Comparison of ENCODE assay signal across 30 cellular contexts in the genomic region with DNA sequence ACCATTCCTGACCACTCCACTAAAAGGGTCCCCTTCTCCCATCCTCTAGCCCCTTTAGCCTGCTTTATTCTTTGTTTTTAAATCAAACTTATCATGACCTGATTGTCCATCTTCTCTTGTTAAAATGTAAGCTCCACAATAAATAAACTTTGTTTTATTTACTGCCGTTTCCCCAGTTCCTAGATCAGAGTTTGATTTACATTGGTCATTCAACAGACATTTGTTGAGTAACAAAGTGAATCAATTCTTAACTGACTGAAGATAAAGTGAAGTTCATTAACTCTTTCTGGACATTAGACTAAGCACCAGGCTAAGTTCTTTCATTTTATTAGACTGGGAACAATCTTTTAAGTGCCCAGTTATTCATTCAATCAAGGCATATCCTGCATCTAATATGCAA.
"Had no signal": no experiment of that assay in that cellular context is flagged by ENCODE, and none has a peak within 500 bp of the region (broad histone marks: within the 10 kb centered on the region; RNA-seq: fewer than 3 reads in every experiment).

No MANE protein-coding gene starts in this region.

- H3K9me3 ChIP-seq: heart right ventricle, lower lobe of right lung, mucosa of descending colon, pancreas, prostate gland, sigmoid colon, testis, thyroid gland, transverse colon, upper lobe of right lung had no signal

- H3K4me3 Mint-ChIP-seq: naive thymus-derived CD4-positive, alpha-beta T cell; natural killer cell treated with Interleukin-12 subunit alpha and Interleukin-12 subunit beta and Interleukin-15 and Interleukin-18, amount 100 ng/mL, for 72 hours; stimulated activated memory B cell treated with anti-CD40 and anti-IgM and Interleukin-4, amounts not matched to agents 10 μg/mL and 1 μg/mL and 100 μg/mL, for 72 hours; stimulated activated naive CD8-positive, alpha-beta T cell treated with anti-CD3 and anti-CD28 coated beads, Interleukin-15, amount 100 ng/mL, for 72 hours had no signal

- ATAC-seq: heart right ventricle; left ventricle myocardium superior; lower lobe of right lung; mucosa of descending colon; naive thymus-derived CD4-positive, alpha-beta T cell; natural killer cell treated with Interleukin-12 subunit alpha and Interleukin-12 subunit beta and Interleukin-15 and Interleukin-18, amount 100 ng/mL, for 72 hours; pancreas; right cardiac atrium; stimulated activated memory B cell treated with anti-CD40 and anti-IgM and Interleukin-4, amounts not matched to agents 10 μg/mL and 1 μg/mL and 100 μg/mL, for 72 hours; stimulated activated naive CD8-positive, alpha-beta T cell treated with anti-CD3 and anti-CD28 coated beads, Interleukin-15, amount 100 ng/mL, for 72 hours; upper lobe of right lung had no signal

- H3K9me3 Mint-ChIP-seq: stimulated activated memory B cell treated with anti-CD40 and anti-IgM and Interleukin-4, amounts not matched to agents 10 μg/mL and 1 μg/mL and 100 μg/mL, for 72 hours; stimulated activated naive CD8-positive, alpha-beta T cell treated with anti-CD3 and anti-CD28 coated beads, Interleukin-15, amount 100 ng/mL, for 72 hours had no signal

- H3K4me1 Mint-ChIP-seq: naive thymus-derived CD4-positive, alpha-beta T cell; stimulated activated memory B cell treated with anti-CD40 and anti-IgM and Interleukin-4, amounts not matched to agents 10 μg/mL and 1 μg/mL and 100 μg/mL, for 72 hours; stimulated activated naive CD8-positive, alpha-beta T cell treated with anti-CD3 and anti-CD28 coated beads, Interleukin-15, amount 100 ng/mL, for 72 hours had no signal

- H3K4me2 ChIP-seq: hepatocyte had no signal

- H3K79me2 ChIP-seq: hepatocyte had no signal

- DNase-seq: heart right ventricle; islet precursor cell; left ventricle myocardium superior; lower lobe of right lung; mammary epithelial cell; mesendoderm; midbrain; mucosa of descending colon; naive thymus-derived CD4-positive, alpha-beta T cell; pancreas; posterior cingulate gyrus; retina; right cardiac atrium; sigmoid colon; small intestine; stimulated activated CD4-positive, alpha-beta T cell treated with anti-CD3 and anti-CD28 coated beads, Interleukin-1b, Interleukin-23, amount 100 ng/mL, for 48 hours; stimulated activated CD4-positive, alpha-beta T cell treated with anti-CD3 and anti-CD28 coated beads, Interleukin-2, amount 100 ng/mL, for 48 hours; stimulated activated CD4-positive, alpha-beta T cell treated with anti-CD3 and anti-CD28 coated beads, Interleukin-4, amount 100 ng/mL, for 4 hours; stimulated activated CD8-positive, alpha-beta memory T cell treated with anti-CD3 and anti-CD28 coated beads, Interleukin-4, amount 100 ng/mL, for 48 hours; stimulated activated naive CD4-positive, alpha-beta T cell treated with Interleukin-2 at 50 U/mL for 16 hours; stimulated activated naive CD8-positive, alpha-beta T cell treated with anti-CD3 and anti-CD28 coated beads, Interleukin-15, amount 100 ng/mL, for 72 hours; substantia nigra; testis; thyroid gland; transverse colon; upper lobe of right lung had no signal

- H3K27me3 ChIP-seq: heart right ventricle, hepatocyte, pancreas, sigmoid colon, testis, thyroid gland, transverse colon, upper lobe of right lung had no signal

- H3K4me1 ChIP-seq: lower lobe of right lung, pancreas, prostate gland, testis, thyroid gland, transverse colon, upper lobe of right lung had no signal

- H2AFZ ChIP-seq: hepatocyte had no signal

- H3K27me3 Mint-ChIP-seq: stimulated activated memory B cell treated with anti-CD40 and anti-IgM and Interleukin-4, amounts not matched to agents 10 μg/mL and 1 μg/mL and 100 μg/mL, for 72 hours; stimulated activated naive CD8-positive, alpha-beta T cell treated with anti-CD3 and anti-CD28 coated beads, Interleukin-15, amount 100 ng/mL, for 72 hours had no signal

- H3K36me3 Mint-ChIP-seq: naive thymus-derived CD4-positive, alpha-beta T cell; natural killer cell treated with Interleukin-12 subunit alpha and Interleukin-12 subunit beta and Interleukin-15 and Interleukin-18, amount 100 ng/mL, for 72 hours; stimulated activated memory B cell treated with anti-CD40 and anti-IgM and Interleukin-4, amounts not matched to agents 10 μg/mL and 1 μg/mL and 100 μg/mL, for 72 hours had no signal

- H3K27ac ChIP-seq: hepatocyte, lower lobe of right lung, pancreas, prostate gland, sigmoid colon, testis, thyroid gland, transverse colon, upper lobe of right lung had no signal

- H3K27ac Mint-ChIP-seq: naive thymus-derived CD4-positive, alpha-beta T cell; natural killer cell treated with Interleukin-12 subunit alpha and Interleukin-12 subunit beta and Interleukin-15 and Interleukin-18, amount 100 ng/mL, for 72 hours; stimulated activated memory B cell treated with anti-CD40 and anti-IgM and Interleukin-4, amounts not matched to agents 10 μg/mL and 1 μg/mL and 100 μg/mL, for 72 hours; stimulated activated naive CD8-positive, alpha-beta T cell treated with anti-CD3 and anti-CD28 coated beads, Interleukin-15, amount 100 ng/mL, for 72 hours had no signal

- H3K36me3 ChIP-seq: heart right ventricle, lower lobe of right lung, pancreas, prostate gland, sigmoid colon, thyroid gland, transverse colon, upper lobe of right lung had no signal

- H3K4me3 ChIP-seq: heart right ventricle, hepatocyte, lower lobe of right lung, mucosa of descending colon, pancreas, prostate gland, sigmoid colon, testis, thyroid gland, transverse colon, upper lobe of right lung had no signal
